In the genomic region with DNA sequence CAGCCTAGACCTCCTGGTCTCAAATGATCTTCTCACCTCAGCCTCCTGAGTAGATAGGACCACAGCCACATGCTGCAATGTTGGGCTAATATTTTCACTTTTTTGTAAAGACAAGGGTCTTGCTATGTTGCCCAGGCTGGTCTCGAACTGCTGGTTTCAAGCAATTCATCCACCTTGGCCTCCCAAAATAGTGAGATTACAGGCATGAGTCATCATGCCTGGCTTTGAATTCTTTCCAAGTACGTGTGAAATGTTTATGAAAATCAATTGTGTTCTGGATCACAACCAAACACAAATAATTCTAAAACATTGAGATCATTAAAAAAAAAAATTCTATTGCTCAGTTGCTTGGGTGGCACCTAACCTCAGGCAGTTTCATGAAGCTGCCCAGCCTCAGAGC, we compare ENCODE assay signal across 18 cellular contexts. TPM values are rescaled to one million over a fixed set of nuclear protein-coding genes. Genes with fewer than 3 reads are reported as not detected.
DNase-seq lines count a peak whose midpoint lies in the region; ATAC-seq and TF ChIP-seq lines count a peak whose summit lies in the region.
"Had no signal": no experiment of that assay in that cellular context is flagged by ENCODE, and none has a peak within 500 bp of the region (broad histone marks: within the 10 kb centered on the region; RNA-seq: fewer than 3 reads in every experiment).

No MANE protein-coding gene starts in this region.

- no peak for ATAC-seq in HG02642 (IDR thresholded peaks at IDR 0.05; ENCODE audit: poor library complexity, unreplicated experiment)
- no peak for ATAC-seq in mucosa of descending colon
- ATAC-seq: sciatic nerve; stimulated activated naive B cell treated with anti-CD40 and anti-IgM and Interleukin-4, amounts not matched to agents 10 μg/mL and 1 μg/mL and 100 μg/mL, for 72 hours had no signal

- intact Hi-C loops in mucosa of descending colon (cut with DNase I, micrococcal nuclease) = no loop called here

- H3K23ac ChIP-seq in mesenchymal stem cell (ENCODE audit: low read length in 2 of 2) = no peak overlapping the region

- H3K79me1 ChIP-seq in mesenchymal stem cell (replicated peaks; ENCODE audit: low read length, poor library complexity, severe bottlenecking) = no peaks in the 10 kb centered on the region

- H3K36me3 ChIP-seq in mesenchymal stem cell (ENCODE audit: control insufficient read depth in 1 of 2, insufficient read depth in 2 of 2, low read depth in 1 of 2, low read length in 2 of 2) = no peaks in the 10 kb centered on the region
- H3K36me3 ChIP-seq in mucosa of descending colon (ENCODE audit: low read depth) = no peaks in the 10 kb centered on the region
- H3K36me3 ChIP-seq: ascending aorta had no signal

- no peak for TF ChIP-seq CTCF in mucosa of descending colon (IDR thresholded peaks at IDR 0.05)

- H3K4ac ChIP-seq in mesenchymal stem cell (ENCODE audit: low read depth in 1 of 2, low read length in 2 of 2) = no peak overlapping the region

- H2BK120ac ChIP-seq in mesenchymal stem cell (ENCODE audit: low read depth, low read length) = no peak overlapping the region

- no peak overlapping the region for H3K4me2 ChIP-seq in mesenchymal stem cell (ENCODE audit: low read length, poor library complexity, severe bottlenecking)
- H3K4me2 ChIP-seq: PC-9 had no signal

- 83% methylated on average over 1 of the region's 2 CpGs for WGBS in mesenchymal stem cell

- no peaks in the 10 kb centered on the region for H3K27me3 ChIP-seq in mesenchymal stem cell (ENCODE audit: control insufficient read depth in 1 of 2, insufficient read depth in 1 of 2, low read length in 2 of 2)
- H3K27me3 ChIP-seq: ascending aorta had no signal

- no peak overlapping the region for H3K9ac ChIP-seq in mesenchymal stem cell (ENCODE audit: low read length)

- no peaks in the 10 kb centered on the region for H3K4me1 ChIP-seq in mesenchymal stem cell (ENCODE audit: control insufficient read depth, insufficient read depth, low read depth, low read length)
- H3K4me1 ChIP-seq in mucosa of descending colon (ENCODE audit: low read depth) = no peaks in the 10 kb centered on the region
- H3K4me1 ChIP-seq: ascending aorta had no signal

- no peak overlapping the region for H4K8ac ChIP-seq in mesenchymal stem cell (ENCODE audit: low read length)

- H3K4me3 ChIP-seq in mesenchymal stem cell (ENCODE audit: insufficient read depth in 1 of 2, low read depth in 1 of 2, low read length in 2 of 2) (no peak overlapping the region), mucosa of descending colon (no peak overlapping the region)
- H3K4me3 ChIP-seq: ascending aorta, PC-9 had no signal

- H4K91ac ChIP-seq in mesenchymal stem cell (ENCODE audit: low read length) = no peak overlapping the region

- no peak overlapping the region for H2BK15ac ChIP-seq in mesenchymal stem cell (ENCODE audit: low read depth, poor library complexity, severe bottlenecking)

- H2AK5ac ChIP-seq in mesenchymal stem cell (ENCODE audit: low read length, severe bottlenecking) = no peak overlapping the region

- H2AFZ ChIP-seq in mesenchymal stem cell (ENCODE audit: low read depth, low read length) = no peak overlapping the region
- H2AFZ ChIP-seq: PC-9 had no signal

- no peak overlapping the region for H3K18ac ChIP-seq in mesenchymal stem cell (ENCODE audit: low read depth in 1 of 2, low read length in 2 of 2)

- no peaks in the 10 kb centered on the region for H3K9me3 ChIP-seq in mesenchymal stem cell (ENCODE audit: control insufficient read depth, low read length)
- no peaks in the 10 kb centered on the region for H3K9me3 ChIP-seq in mucosa of descending colon
- H3K9me3 ChIP-seq: ascending aorta had no signal

- DNase-seq in EH (ENCODE audit: low read depth) (peak; percentile 53), RPMI7951 (ENCODE audit: low read depth) (peak; percentile 9), dermis blood vessel endothelial cell (peak; percentile 5), mesenchymal stem cell (peak; percentile 13), NCI-H2081 treated with DMSO at 0.1 percent for 48 hours (lab: John Stamatoyannopoulos, UW) (no peak), caudate nucleus (lab: John Stamatoyannopoulos, UW) (no peak), mucosa of descending colon (no peak)
- DNase-seq: activated CD4-positive, alpha-beta T cell treated with anti-CD3 and anti-CD28 coated beads, Interleukin-2, amount 50 U/mL, for 48 hours; activated naive CD4-positive, alpha-beta T cell treated with anti-CD3 and anti-CD28 coated beads for 36 hours; activated T-cell treated with anti-CD3 and anti-CD28 coated beads for 4 hours; naive B cell; NCI-H1694; PC-9; stimulated activated naive B cell treated with anti-CD40 and anti-IgM and Interleukin-4, amounts not matched to agents 10 μg/mL and 1 μg/mL and 100 μg/mL, for 72 hours had no signal

- H2BK12ac ChIP-seq in mesenchymal stem cell (ENCODE audit: low read length in 2 of 2) = no peak overlapping the region

- H2BK5ac ChIP-seq in mesenchymal stem cell (ENCODE audit: low read depth, low read length, poor library complexity, severe bottlenecking) = no peak overlapping the region

- no peak overlapping the region for H3K14ac ChIP-seq in mesenchymal stem cell (ENCODE audit: low read length in 2 of 2)

- H3K27ac ChIP-seq in mesenchymal stem cell (ENCODE audit: low read length, poor library complexity, severe bottlenecking) (no peak overlapping the region), caudate nucleus (ENCODE audit: low read depth, low read length) (no peak overlapping the region)
- H3K27ac ChIP-seq: ascending aorta, epithelial cell of prostate, PC-9 had no signal

RNA-seq across cellular contexts. Expression of a gene that starts 44.7 kb away (rescaled TPM):
- 11.8 and 12.1 TPM in 2 replicates for total RNA-seq in RPMI7951 (2014; rRNA removed; shearing (Covaris generic))
- total RNA-seq in dermis blood vessel endothelial cell (14.3 and 18.0 TPM in 2 replicates), mucosa of descending colon (10 to 100 TPM; 11.8 to 18.0 (median 13.8) TPM)
- polyA plus RNA-seq in mesenchymal stem cell (2013, experiment 1 of 2) = 12.8 TPM
- polyA plus RNA-seq in mesenchymal stem cell (2013, experiment 2 of 2) = 12.5 TPM

RNA-seq across cellular contexts. Expression of a gene that starts 52.3 kb away (rescaled TPM):
- 35.1 and 40.3 TPM in 2 replicates for total RNA-seq in RPMI7951 (2014; rRNA removed; shearing (Covaris generic))
- total RNA-seq in dermis blood vessel endothelial cell = 47.6 and 64.1 TPM in 2 replicates
- polyA plus RNA-seq in mesenchymal stem cell (2013, experiment 1 of 2) = 49.5 TPM
- polyA plus RNA-seq in mesenchymal stem cell (2013, experiment 2 of 2) = 46.4 TPM
- total RNA-seq in mucosa of descending colon = 10 to 100 TPM; 39.8 to 71.4 (median 56.4) TPM

Comparison
In these comparisons a context has a peak if more than half of its experiments do, and no peak if none do; other contexts are left out.
1. DNase-seq: peak in EH (single experiment), RPMI7951 (single experiment), dermis blood vessel endothelial cell (single experiment) and mesenchymal stem cell (single experiment); none in NCI-H2081 treated with DMSO at 0.1 percent for 48 hours (single experiment), caudate nucleus (0 of 61) and mucosa of descending colon (0 of 3).